ENCODE assay signal across 16 cellular contexts in genomic region chr10:107686095-107686494, GRCh38.
DNase-seq lines count a peak whose midpoint lies in the region; ATAC-seq, FAIRE-seq and TF ChIP-seq lines count a peak whose summit lies in the region.
"Had no signal": no experiment of that assay in that cellular context is flagged by ENCODE, and none has a peak within 500 bp of the region (broad histone marks: within the 10 kb centered on the region; RNA-seq: fewer than 3 reads in every experiment).

No MANE protein-coding gene starts in this region.

- H3K79me1 ChIP-seq in mesenchymal stem cell (replicated peaks; ENCODE audit: low read length, poor library complexity, severe bottlenecking): no peaks in the 10 kb centered on the region

- peak; percentile 56 for ATAC-seq in HG03060 (IDR thresholded peaks at IDR 0.05; ENCODE audit: low read depth, unreplicated experiment)
- peak; percentile 64 to 84 for ATAC-seq in lower lobe of right lung

- CTCF ChIA-PET in GM10248 (lab: Yijun Ruan, JAX): interaction anchor here (1.5 kb wide), 1 partner anchor 29 kb away, joined by 3 read pairs; no protein-coding TSS in a partner anchor

- H2BK15ac ChIP-seq in mesenchymal stem cell (ENCODE audit: low read depth, poor library complexity, severe bottlenecking): no peak overlapping the region

- H3K4me1 ChIP-seq in lower lobe of right lung (peaks cover 16% of the 10 kb centered on the region), mesenchymal stem cell (ENCODE audit: control insufficient read depth, insufficient read depth, low read depth, low read length) (no peaks in the 10 kb centered on the region)

- H4K8ac ChIP-seq in mesenchymal stem cell (ENCODE audit: low read length): no peak overlapping the region

- intact Hi-C loops in lower lobe of right lung (cut with DNase I): no loop called here

- H3K4me3 ChIP-seq in lower lobe of right lung (no peak overlapping the region), mesenchymal stem cell (ENCODE audit: insufficient read depth in 1 of 2, low read depth in 1 of 2, low read length in 2 of 2) (no peak overlapping the region)
- H3K4me3 ChIP-seq: PC-9 had no signal

- H3K14ac ChIP-seq in mesenchymal stem cell (ENCODE audit: low read length in 2 of 2): no peak overlapping the region

- H2BK5ac ChIP-seq in mesenchymal stem cell (ENCODE audit: low read depth, low read length, poor library complexity, severe bottlenecking): no peak overlapping the region

- H3K27me3 ChIP-seq in lower lobe of right lung (ENCODE audit: low read depth): no peaks in the 10 kb centered on the region
- H3K27me3 ChIP-seq in mesenchymal stem cell (ENCODE audit: control insufficient read depth in 1 of 2, insufficient read depth in 1 of 2, low read length in 2 of 2): no peaks in the 10 kb centered on the region

- no peak overlapping the region for H3K18ac ChIP-seq in mesenchymal stem cell (ENCODE audit: low read depth in 1 of 2, low read length in 2 of 2)

- TF ChIP-seq CTCF in GM10248 (IDR thresholded peaks at IDR 0.05; ENCODE audit: control extremely low read depth, extremely low read depth, low read depth, missing control alignments): no peak
- TF ChIP-seq CTCF in lower lobe of right lung (IDR thresholded peaks at IDR 0.05): no peak

- 75% methylated on average over 2 of the region's 3 CpGs for WGBS in mesenchymal stem cell

- no peak overlapping the region for H3K23ac ChIP-seq in mesenchymal stem cell (ENCODE audit: low read length in 2 of 2)

- no peak overlapping the region for H2AFZ ChIP-seq in mesenchymal stem cell (ENCODE audit: low read depth, low read length)
- H2AFZ ChIP-seq: PC-9 had no signal

- H2BK12ac ChIP-seq in mesenchymal stem cell (ENCODE audit: low read length in 2 of 2): no peak overlapping the region

- no peak overlapping the region for H3K9ac ChIP-seq in mesenchymal stem cell (ENCODE audit: low read length)
- H3K9ac ChIP-seq: KMS-11 had no signal

- H2BK120ac ChIP-seq in mesenchymal stem cell (ENCODE audit: low read depth, low read length): no peak overlapping the region

- H4K91ac ChIP-seq in mesenchymal stem cell (ENCODE audit: low read length): no peak overlapping the region

- FAIRE-seq in GM19239 (lab: Jason Lieb, UNC): no peak
- FAIRE-seq: astrocyte, GM18507, TTC549 had no signal

- peak overlapping the region; percentile 39 for H3K27ac ChIP-seq in lower lobe of right lung
- H3K27ac ChIP-seq in mesenchymal stem cell (ENCODE audit: low read length, poor library complexity, severe bottlenecking): no peak overlapping the region
- H3K27ac ChIP-seq: KMS-11, PC-9 had no signal

- H3K4ac ChIP-seq in mesenchymal stem cell (ENCODE audit: low read depth in 1 of 2, low read length in 2 of 2): no peak overlapping the region

- H3K4me2 ChIP-seq in mesenchymal stem cell (ENCODE audit: low read length, poor library complexity, severe bottlenecking): no peak overlapping the region
- H3K4me2 ChIP-seq: KMS-11, PC-9 had no signal

- DNase-seq in GM10248 (ENCODE audit: extremely low spot score) (peak; percentile 9), SIG-M5 (lab: John Stamatoyannopoulos, UW) (peak; percentile 3), lower lobe of right lung (peak; percentile 69), epidermal melanocyte (ENCODE audit: insufficient read length, low spot score) (no peak), GM19239 (ENCODE audit: insufficient read length, low spot score) (no peak), G401 (ENCODE audit: low spot score) (no peak), mesenchymal stem cell (no peak)
- DNase-seq: DMS79 treated with DMSO at 0.1 percent for 48 hours, foreskin melanocyte, GOT3, PC-9 had no signal

- no peaks in the 10 kb centered on the region for H3K9me3 ChIP-seq in lower lobe of right lung
- H3K9me3 ChIP-seq in mesenchymal stem cell (ENCODE audit: control insufficient read depth, low read length): no peaks in the 10 kb centered on the region

- H3K36me3 ChIP-seq in lower lobe of right lung (no peaks in the 10 kb centered on the region), mesenchymal stem cell (ENCODE audit: control insufficient read depth in 1 of 2, insufficient read depth in 2 of 2, low read depth in 1 of 2, low read length in 2 of 2) (no peaks in the 10 kb centered on the region)

- H2AK5ac ChIP-seq in mesenchymal stem cell (ENCODE audit: low read length, severe bottlenecking): no peak overlapping the region

- POLR2A ChIA-PET in GM10248 (lab: Yijun Ruan, JAX): no interaction called here

- in situ Hi-C loops in G401 (cut with HindIII; ENCODE audit: low sequenced_read_pairs): no loop called here

Comparison
In these comparisons a context has a peak if more than half of its experiments do, and no peak if none do; other contexts are left out.
1. DNase-seq: peak in GM10248 (single experiment), SIG-M5 (single experiment) and lower lobe of right lung (single experiment); none in epidermal melanocyte (single experiment), GM19239 (single experiment), G401 (single experiment) and mesenchymal stem cell (single experiment).